22 cellular contexts compared by ENCODE assay signal in the genomic region with DNA sequence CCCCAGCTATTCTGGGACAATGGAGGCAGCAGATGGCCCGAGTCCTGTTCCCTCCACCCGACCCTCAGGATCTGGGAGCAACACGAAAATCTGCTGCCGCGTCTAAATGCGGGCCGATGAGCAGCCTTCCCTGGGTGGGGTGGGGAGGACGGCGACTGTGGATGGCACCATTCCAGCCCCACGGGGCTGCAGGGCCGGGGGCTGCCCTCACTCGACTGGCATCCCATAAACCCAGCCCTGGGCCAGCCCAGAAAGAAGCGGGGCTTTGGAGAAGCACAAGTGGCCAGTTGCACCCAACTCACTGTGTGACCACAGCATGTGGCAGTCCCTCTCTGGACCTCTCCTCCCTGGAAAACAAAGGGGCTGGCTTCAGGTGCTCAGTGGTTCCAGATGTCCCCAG. TPM values are rescaled to one million over a fixed set of nuclear protein-coding genes. Genes with fewer than 3 reads are reported as not detected.
A peak's percentile ranks its signal among the peaks of the same experiment; 100 is the strongest.
DNase-seq lines count a peak whose midpoint lies in the region; ATAC-seq and TF ChIP-seq lines count a peak whose summit lies in the region.
"Had no signal": no experiment of that assay in that cellular context is flagged by ENCODE, and none has a peak within 500 bp of the region (broad histone marks: within the 10 kb centered on the region; RNA-seq: fewer than 3 reads in every experiment).

No MANE protein-coding gene starts in this region.

- H3K79me2 ChIP-seq in neural progenitor cell (ENCODE audit: low read depth) = no peaks in the 10 kb centered on the region

- H3K4me3 Mint-ChIP-seq in neural progenitor cell = no peak overlapping the region
- H3K4me3 Mint-ChIP-seq: CD4-positive, alpha-beta T cell; GM23338 had no signal

- peaks cover 21% of the 10 kb centered on the region for H3K27me3 Mint-ChIP-seq in neural progenitor cell (ENCODE audit: insufficient read depth, low read depth)
- H3K27me3 Mint-ChIP-seq: CD4-positive, alpha-beta T cell had no signal

- no peaks in the 10 kb centered on the region for H3K36me3 Mint-ChIP-seq in neural progenitor cell

- no peaks in the 10 kb centered on the region for H3K27me3 ChIP-seq in WERI-Rb-1 (ENCODE audit: insufficient read depth, low read depth, severe bottlenecking)
- no peaks in the 10 kb centered on the region for H3K27me3 ChIP-seq in neural progenitor cell
- H3K27me3 ChIP-seq: BLaER1 had no signal

- H3K4me1 ChIP-seq in neural progenitor cell = peaks cover 10% of the 10 kb centered on the region

- DNase-seq in DMS 273 (lab: John Stamatoyannopoulos, UW; ENCODE audit: unreplicated experiment) (peak; percentile 56), DMS 273 treated with DMSO at 0.1 percent for 48 hours (lab: John Stamatoyannopoulos, UW) (peak; percentile 14), WERI-Rb-1 (peak; percentile 70), neural progenitor cell (ENCODE audit: low spot score) (no peak), NCI-H1092 (lab: John Stamatoyannopoulos, UW) (no peak), foreskin fibroblast (no peak)
- DNase-seq: ACHN; CD4-positive, alpha-beta T cell; COR-L47; DND-41; HCEC 1CT; KG1; NCI-H1092 treated with DMSO at 0.1 percent for 48 hours; NCI-H146; NCI-H2081 treated with DMSO at 0.1 percent for 48 hours; NCI-H446 treated with DMSO at 0.1 percent for 48 hours; SJCRH30 had no signal

- no peak overlapping the region for H3K27ac Mint-ChIP-seq in neural progenitor cell
- H3K27ac Mint-ChIP-seq: CD4-positive, alpha-beta T cell; GM23338 had no signal

- H3F3A ChIP-seq in neural progenitor cell (ENCODE audit: low read depth) = no peaks in the 10 kb centered on the region

- peaks cover 3% of the 10 kb centered on the region for H4K20me1 ChIP-seq in neural progenitor cell (ENCODE audit: low read depth)

- no peak for ATAC-seq in HG03520 (IDR thresholded peaks at IDR 0.05; ENCODE audit: unreplicated experiment)
- ATAC-seq: GM23338, Panc1 had no signal

- no peak overlapping the region for H3K9ac ChIP-seq in neural progenitor cell
- H3K9ac ChIP-seq: BLaER1 had no signal

- peaks cover 12% of the 10 kb centered on the region for H3K4me1 Mint-ChIP-seq in neural progenitor cell

- H3K9me3 ChIP-seq in WERI-Rb-1 (ENCODE audit: severe bottlenecking) = no peaks in the 10 kb centered on the region
- no peaks in the 10 kb centered on the region for H3K9me3 ChIP-seq in neural progenitor cell (ENCODE audit: low read depth)
- H3K9me3 ChIP-seq: BLaER1, SJCRH30 had no signal

- TF ChIP-seq CTCF in WERI-Rb-1 (IDR thresholded peaks at IDR 0.05; ENCODE audit: low read depth, low read length) (no peak), neural progenitor cell (IDR thresholded peaks at IDR 0.05) (no peak), foreskin fibroblast (IDR thresholded peaks at IDR 0.05; ENCODE audit: low read depth, low read length) (no peak)

- peak overlapping the region; percentile 52 for H3K4me2 ChIP-seq in neural progenitor cell
- H3K4me2 ChIP-seq: BLaER1, GM23338 had no signal

- peaks cover 2% of the 10 kb centered on the region for H3K9me3 Mint-ChIP-seq in neural progenitor cell
- H3K9me3 Mint-ChIP-seq: CD4-positive, alpha-beta T cell; GM23338 had no signal

- H2AFZ ChIP-seq in neural progenitor cell (replicated peaks) = no peak overlapping the region
- H2AFZ ChIP-seq: GM23338 had no signal

- H3K27ac ChIP-seq in WERI-Rb-1 (peak overlapping the region; percentile 81), neural progenitor cell (no peak overlapping the region)
- H3K27ac ChIP-seq: BLaER1, SJCRH30 had no signal

- H3K36me3 ChIP-seq in WERI-Rb-1 (peaks cover 60% of the 10 kb centered on the region), neural progenitor cell (no peaks in the 10 kb centered on the region)
- H3K36me3 ChIP-seq: SJCRH30 had no signal

- H3K4me3 ChIP-seq in WERI-Rb-1 (ENCODE audit: low read depth, low read length) (no peak overlapping the region), neural progenitor cell (no peak overlapping the region), foreskin fibroblast (ENCODE audit: low read depth in 1 of 2, low read length in 2 of 2) (no peak overlapping the region)
- H3K4me3 ChIP-seq: BLaER1, GM23338, SJCRH30 had no signal

RNA-seq across cellular contexts. Expression of gene MFNG, which starts 18.6 kb away (rescaled TPM):
- total RNA-seq in neural progenitor cell (ENCODE audit: low replicate concordance) = 2.3 and 10.6 TPM in 2 replicates
- total RNA-seq: HT1080 had no signal

RNA-seq across cellular contexts. Expression of gene ELFN2, which starts 40.3 kb away (rescaled TPM):
- total RNA-seq in neural progenitor cell (ENCODE audit: low replicate concordance) = 0.82 and 1.1 TPM in 2 replicates

RNA-seq across cellular contexts. Expression of gene CARD10, which starts 51.7 kb away (rescaled TPM):
- total RNA-seq in neural progenitor cell (ENCODE audit: low replicate concordance) = 1.5 and 6.2 TPM in 2 replicates

Comparison
In these comparisons a context has a peak if more than half of its experiments do, and no peak if none do; other contexts are left out.
1. DNase-seq: peak in DMS 273 (single experiment), DMS 273 treated with DMSO at 0.1 percent for 48 hours (single experiment) and WERI-Rb-1 (single experiment); none in neural progenitor cell (single experiment), NCI-H1092 (single experiment) and foreskin fibroblast (0 of 2).